In the genomic region with DNA sequence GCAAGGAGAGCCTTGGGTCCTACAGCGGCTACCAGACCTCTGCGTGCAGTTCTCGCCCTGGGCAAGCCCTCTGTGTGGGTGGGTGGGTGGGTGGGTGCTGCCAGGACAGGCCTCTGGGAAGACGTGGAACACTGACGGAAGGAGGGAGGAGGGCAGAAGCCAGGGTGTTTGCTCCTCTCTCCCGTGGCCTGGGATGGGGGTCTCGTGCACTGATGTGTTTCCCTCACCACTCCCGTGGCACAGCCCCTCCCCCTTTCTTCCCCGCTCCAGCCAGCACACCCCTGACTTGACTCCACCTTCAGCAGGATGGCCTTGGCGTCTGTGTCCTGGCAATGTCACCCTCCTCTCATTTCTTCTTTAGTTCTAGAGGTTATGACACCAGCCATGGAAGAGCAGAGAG, we compare ENCODE assay signal across 12 cellular contexts.
"Had no signal": no experiment of that assay in that cellular context is flagged by ENCODE, and none has a peak within 500 bp of the region (broad histone marks: within the 10 kb centered on the region; RNA-seq: fewer than 3 reads in every experiment).

No MANE protein-coding gene starts in this region.

- H3K9me3 ChIP-seq: thyroid gland, uterus had no signal

- H3K4me1 Mint-ChIP-seq: naive B cell, neural crest cell had no signal

- H2AFZ ChIP-seq: hepatocyte had no signal

- H3K79me2 ChIP-seq: hepatocyte had no signal

- H3K27ac Mint-ChIP-seq: naive B cell had no signal

- H3K27me3 ChIP-seq: thyroid gland, upper lobe of left lung, uterus had no signal

- DNase-seq: cortex of kidney; effector CD8-positive, alpha-beta T cell; left colon; mesendoderm; naive B cell; stimulated activated naive CD4-positive, alpha-beta T cell treated with Interleukin-2 at 50 U/mL for 16 hours; thyroid gland; uterus had no signal

- H3K4me3 ChIP-seq: hepatocyte, thyroid gland, uterus had no signal

- H3K36me3 ChIP-seq: thyroid gland, upper lobe of left lung, uterus had no signal

- H3K4me3 Mint-ChIP-seq: neural crest cell had no signal

- ATAC-seq: left colon, left ventricle myocardium superior had no signal

- H3K4me2 ChIP-seq: hepatocyte had no signal

- H3K27ac ChIP-seq: hepatocyte, thyroid gland, upper lobe of left lung, uterus had no signal

- H3K4me1 ChIP-seq: thyroid gland, upper lobe of left lung, uterus had no signal
